ENCODE assay signal across 8 cellular contexts in genomic region chr12:10613334-10614055, GRCh38. TPM values are rescaled to one million over a fixed set of nuclear protein-coding genes. Genes with fewer than 3 reads are reported as not detected.
DNase-seq lines count a peak whose midpoint lies in the region; ATAC-seq and TF ChIP-seq lines count a peak whose summit lies in the region.

Gene MAGOHB (minus strand): TSS chr12:10613609. CDS start chr12:10613532, 77 bp downstream.

- no peaks in the 10 kb centered on the region for H3K27me3 ChIP-seq in CD8-positive, alpha-beta T cell (ENCODE audit: insufficient read depth, low read length)
- H3K27me3 ChIP-seq in lung (ENCODE audit: control insufficient read depth, insufficient read depth) = no peaks in the 10 kb centered on the region

- no peaks in the 10 kb centered on the region for H3K27me3 Mint-ChIP-seq in CD8-positive, alpha-beta T cell (ENCODE audit: low read depth)

- H3K9me3 ChIP-seq in CD8-positive, alpha-beta T cell (ENCODE audit: low read length) = no peaks in the 10 kb centered on the region
- peaks cover 0 to 1% of the 10 kb centered on the region in 2 donors for H3K9me3 ChIP-seq in lung (ENCODE audit: control insufficient read depth in 2 of 2, insufficient read depth in 1 of 2, low read length in 1 of 2)

- H3K4me1 ChIP-seq in CD8-positive, alpha-beta T cell (ENCODE audit: insufficient read depth, low read length) = peaks cover 19% of the 10 kb centered on the region
- peaks cover 2 to 3% of the 10 kb centered on the region in 2 donors for H3K4me1 ChIP-seq in lung (ENCODE audit: control insufficient read depth in 2 of 2, insufficient read depth in 2 of 2, low read length in 2 of 2)

- peak within 1 kb of the TSS; percentile 97 for H3K4me3 ChIP-seq in CD8-positive, alpha-beta T cell (ENCODE audit: low read depth, low read length)
- H3K4me3 ChIP-seq in lung = peak within 1 kb of the TSS; percentile 95

- H3K4me1 Mint-ChIP-seq in CD8-positive, alpha-beta T cell (ENCODE audit: low read depth) = peaks cover 33% of the 10 kb centered on the region

- POLR2A ChIA-PET in CD8-positive, alpha-beta T cell (lab: Charles Lee) = interaction anchor here (0.5 to 1.2 kb wide), 8 partner anchors 10 to 413 kb away, joined by 3 to 6 read pairs (median 3); no protein-coding TSS in a partner anchor

- TF ChIP-seq CTCF in CD8-positive, alpha-beta T cell (IDR thresholded peaks at IDR 0.05) = no peak
- TF ChIP-seq CTCF in lung (IDR thresholded peaks at IDR 0.05; ENCODE audit: control extremely low read depth, extremely low read depth) = no peak

- intact Hi-C loops in CD8-positive, alpha-beta T cell (cut with DNase I, micrococcal nuclease) = loop anchor here (1.0 to 5.0 kb wide), 14 partner anchors 46 to 559 kb away; partner anchors contain the start of genes SMIM10L1 (in 1 of the 2) and YBX3 (in 1 of the 2)

- peak; percentile 90 for ATAC-seq in CD8-positive, alpha-beta T cell
- ATAC-seq in GM19468 (IDR thresholded peaks at IDR 0.05; ENCODE audit: extremely low read depth, unreplicated experiment) (peak; percentile 85), lung (ENCODE audit: insufficient read depth, low FRiP score) (peak; percentile 98)

- peaks cover 40% of the 10 kb centered on the region for H3K36me3 Mint-ChIP-seq in CD8-positive, alpha-beta T cell

- CTCF ChIA-PET in CD8-positive, alpha-beta T cell (lab: Charles Lee) = interaction anchor here (1.0 to 1.7 kb wide), 5 partner anchors 9 to 378 kb away, joined by 3 to 5 read pairs (median 3); no protein-coding TSS in a partner anchor

- DNase-seq in CD8-positive, alpha-beta T cell = peak; percentile 97 to 100 (median 99)
- DNase-seq in HS-5 (ENCODE audit: low read depth) = peak; percentile 89
- DNase-seq in NK-92 treated with Interleukin-12 subunit alpha and Interleukin-12 subunit beta, amount 100 ng/mL, for 24 hours (lab: John Stamatoyannopoulos, UW) = peak; percentile 77
- peak; percentile 100 for DNase-seq in activated CD8-positive, alpha-beta memory T cell treated with anti-CD3 and anti-CD28 coated beads for 24 hours
- DNase-seq in effector CD8-positive, alpha-beta T cell (lab: John Stamatoyannopoulos, UW) = peak; percentile 98
- peak; percentile 97 for DNase-seq in lung (ENCODE audit: low spot score)
- DNase-seq in stimulated activated CD4-positive, alpha-beta T cell treated with anti-CD3 and anti-CD28 coated beads, TNF-alpha, amount 100 ng/mL, for 4 hours (ENCODE audit: low read depth in 3 of 3) = peak; percentile 97 to 99 (median 97)

- H3K27ac ChIP-seq in CD8-positive, alpha-beta T cell (ENCODE audit: low read depth, low read length) = peak within 1 kb of the TSS; percentile 99
- peak within 1 kb of the TSS; percentile 80 to 95 for H3K27ac ChIP-seq in lung (ENCODE audit: low read depth in 1 of 2, low read length in 1 of 2)

- H3K27ac Mint-ChIP-seq in CD8-positive, alpha-beta T cell = peak within 1 kb of the TSS; percentile 100

- WGBS in lung, 2 donors = 0% methylated on average over 46 of the region's 46 CpGs

- peaks cover 9% of the 10 kb centered on the region for H3K36me3 ChIP-seq in CD8-positive, alpha-beta T cell (ENCODE audit: insufficient read depth, low read length)
- peaks cover 0 to 8% of the 10 kb centered on the region in 2 donors for H3K36me3 ChIP-seq in lung (ENCODE audit: control insufficient read depth in 2 of 2, insufficient read depth in 2 of 2, low read length in 2 of 2)

- peak within 1 kb of the TSS; percentile 100 for H3K4me3 Mint-ChIP-seq in CD8-positive, alpha-beta T cell

- H3K9me3 Mint-ChIP-seq in CD8-positive, alpha-beta T cell = no peaks in the 10 kb centered on the region

RNA-seq across cellular contexts. Expression of gene MAGOHB, which starts in this region (rescaled TPM):
- 1 to 10 TPM; 7.9 to 8.5 TPM for total RNA-seq in CD8-positive, alpha-beta T cell
- 10 to 100 TPM; 19.7 to 26.4 TPM for total RNA-seq in lung
- polyA plus RNA-seq in lung = 10 to 100 TPM; 19.3 to 39.7 TPM

Comparison
In these comparisons a context has a peak if more than half of its experiments do, and no peak if none do; other contexts are left out.
1. Peak in every context shown above with its lines: DNase-seq, ATAC-seq, H3K4me3 ChIP-seq and H3K27ac ChIP-seq.